ENCODE assay signal across 21 cellular contexts in genomic region chr12:82486524-82487235, GRCh38.
A peak's percentile ranks its signal among the peaks of the same experiment; 100 is the strongest.
DNase-seq lines count a peak whose midpoint lies in the region; ATAC-seq, FAIRE-seq and TF ChIP-seq lines count a peak whose summit lies in the region.
"Had no signal": no experiment of that assay in that cellular context is flagged by ENCODE, and none has a peak within 500 bp of the region (broad histone marks: within the 10 kb centered on the region; RNA-seq: fewer than 3 reads in every experiment).

No MANE protein-coding gene starts in this region.

- intact Hi-C loops in PC-3 (cut with micrococcal nuclease) (no loop called here), endothelial cell of umbilical vein (cut with micrococcal nuclease) (no loop called here)

- H3K4me3 ChIP-seq in AG10803 (ENCODE audit: low read length) (no peak overlapping the region), PC-3 (ENCODE audit: low read length) (no peak overlapping the region), endothelial cell of umbilical vein (replicated peaks in 1 of 3; ENCODE audit: insufficient read depth in 1 of 3, low read depth in 1 of 3, low read length in 3 of 3) (no peak overlapping the region)
- H3K4me3 ChIP-seq: SJSA1, stomach, upper lobe of right lung had no signal

- no peak overlapping the region for H2AFZ ChIP-seq in PC-3 (ENCODE audit: low read length)
- H2AFZ ChIP-seq in endothelial cell of umbilical vein (ENCODE audit: low read depth, low read length) = no peak overlapping the region

- peak overlapping the region; percentile 23 for H3K4me2 ChIP-seq in PC-3 (ENCODE audit: low read length)
- peak overlapping the region; percentile 32 for H3K4me2 ChIP-seq in endothelial cell of umbilical vein (ENCODE audit: insufficient read depth, low read length)

- H3F3A ChIP-seq in PC-3 (ENCODE audit: low read length, unreplicated experiment) = no peaks in the 10 kb centered on the region

- H3K27me3 ChIP-seq in PC-3 (ENCODE audit: low read length) = no peaks in the 10 kb centered on the region
- no peaks in the 10 kb centered on the region for H3K27me3 ChIP-seq in endothelial cell of umbilical vein (ENCODE audit: control insufficient read depth in 2 of 2, insufficient read depth in 2 of 2, low read length in 2 of 2)
- H3K27me3 ChIP-seq: SJSA1, stomach, upper lobe of right lung had no signal

- H3K9ac ChIP-seq in PC-3 (ENCODE audit: low read length) = no peak overlapping the region
- H3K9ac ChIP-seq in endothelial cell of umbilical vein (replicated peaks; ENCODE audit: extremely low read depth, insufficient read depth, low read length) = no peak overlapping the region

- no peaks in the 10 kb centered on the region for H3K79me2 ChIP-seq in PC-3 (ENCODE audit: low read length)
- no peaks in the 10 kb centered on the region for H3K79me2 ChIP-seq in endothelial cell of umbilical vein (ENCODE audit: control insufficient read depth, insufficient read depth, low read length)

- H3K9me2 ChIP-seq in PC-3 (replicated peaks; ENCODE audit: low read length) = no peaks in the 10 kb centered on the region

- POLR2A ChIA-PET in PC-3 (lab: Charles Lee; ENCODE audit: unreplicated experiment) = no interaction called here
- POLR2A ChIA-PET in endothelial cell of umbilical vein (lab: Charles Lee) = no interaction called here

- CTCF ChIA-PET in PC-3 (lab: Charles Lee) = no interaction called here
- CTCF ChIA-PET in endothelial cell of umbilical vein (lab: Charles Lee) = interaction anchor here (1.3 kb wide), 1 partner anchor 10 kb away, joined by 5 read pairs; no protein-coding TSS in a partner anchor

- H3K9me1 ChIP-seq in endothelial cell of umbilical vein (replicated peaks; ENCODE audit: control insufficient read depth, extremely low read depth, insufficient read depth, low read length) = no peaks in the 10 kb centered on the region

- DNase-seq in AG10803 (ENCODE audit: low read depth) (peak; percentile 5), PC-3 (peak; percentile 66), endothelial cell of umbilical vein (ENCODE audit: low read depth, low spot score) (peak; percentile 94), glomerular visceral epithelial cell (ENCODE audit: extremely low spot score) (peak; percentile 1), CD1c-positive myeloid dendritic cell (ENCODE audit: extremely low spot score) (no peak)
- DNase-seq: ACHN; activated T-cell treated with anti-CD3 and anti-CD28 coated beads, Interleukin-2, amount 50 U/mL, for 48 hours; CD4-positive, CD25-positive, alpha-beta regulatory T cell; DMS79; effector memory CD4-positive, alpha-beta T cell; glutamatergic neuron; Karpas-422; NCI-H1417 treated with DMSO at 0.1 percent for 48 hours; nucleus accumbens; right cardiac atrium; stomach; upper lobe of right lung had no signal

- no peak overlapping the region for H3K27ac ChIP-seq in PC-3 (ENCODE audit: low read length)
- peak overlapping the region; percentile 31 for H3K27ac ChIP-seq in endothelial cell of umbilical vein (ENCODE audit: insufficient read depth, low read depth, low read length)
- H3K27ac ChIP-seq: SJSA1, stomach, upper lobe of right lung had no signal

- H3K4me1 ChIP-seq in PC-3 (ENCODE audit: insufficient read depth, low read length) (peaks cover 11% of the 10 kb centered on the region), endothelial cell of umbilical vein (ENCODE audit: control insufficient read depth, extremely low read depth, insufficient read depth, low read length) (peaks cover 10% of the 10 kb centered on the region)
- H3K4me1 ChIP-seq: SJSA1, stomach, upper lobe of right lung had no signal

- dilution Hi-C loops in endothelial cell of umbilical vein (cut with MboI; ENCODE audit: extremely low pct_ligation_motif_present, low sequenced_read_pairs) = no loop called here

- no peak for TF ChIP-seq POLR2A in endothelial cell of umbilical vein (IDR thresholded peaks at IDR 0.05; ENCODE audit: low read depth, low read length)

- H3K9me3 ChIP-seq in PC-3 (ENCODE audit: low read length) (no peaks in the 10 kb centered on the region), endothelial cell of umbilical vein (replicated peaks; ENCODE audit: control insufficient read depth, insufficient read depth, low read length) (no peaks in the 10 kb centered on the region)
- H3K9me3 ChIP-seq: SJSA1, upper lobe of right lung had no signal

- no TSS peak for BruUV-seq in PC-3 (replicated peaks; lab: Mats Ljungman, UMichigan)
- no TSS peak for BruUV-seq in endothelial cell of umbilical vein (replicated peaks; lab: Mats Ljungman, UMichigan)

- no peaks in the 10 kb centered on the region for H3K36me3 ChIP-seq in PC-3 (ENCODE audit: low read depth, low read length)
- no peaks in the 10 kb centered on the region for H3K36me3 ChIP-seq in endothelial cell of umbilical vein (ENCODE audit: control insufficient read depth in 2 of 2, extremely low read depth in 1 of 2, insufficient read depth in 2 of 2, low read length in 2 of 2)
- H3K36me3 ChIP-seq: SJSA1, stomach, upper lobe of right lung had no signal

- no peak for TF ChIP-seq CTCF in AG10803 (conservative IDR thresholded peaks at IDR 0.05; ENCODE audit: low read length)
- no peak for TF ChIP-seq CTCF in PC-3 (conservative IDR thresholded peaks at IDR 0.05; ENCODE audit: low read depth, low read length)
- TF ChIP-seq CTCF in endothelial cell of umbilical vein (IDR thresholded peaks at IDR 0.05; ENCODE audit: extremely low read depth in 1 of 2, insufficient read depth in 1 of 2, low read depth in 1 of 2, low read length in 2 of 2) = no peak

- peak; percentile 54 for FAIRE-seq in endothelial cell of umbilical vein (lab: Jason Lieb, UNC)

- H4K20me1 ChIP-seq in PC-3 (ENCODE audit: low read length) (no peaks in the 10 kb centered on the region), endothelial cell of umbilical vein (replicated peaks; ENCODE audit: control insufficient read depth, extremely low read depth, insufficient read depth, low read length) (no peaks in the 10 kb centered on the region)

- ATAC-seq in PC-3 (peak; percentile 86), GM18867 (IDR thresholded peaks at IDR 0.05; ENCODE audit: unreplicated experiment) (no peak), GM21360 (IDR thresholded peaks at IDR 0.05; ENCODE audit: unreplicated experiment) (no peak), GM21737 (IDR thresholded peaks at IDR 0.05; ENCODE audit: unreplicated experiment) (no peak)
- ATAC-seq: right cardiac atrium, upper lobe of right lung had no signal

TF ChIP-seq in endothelial cell of umbilical vein, 7 proteins besides CTCF, POLR2A, EP300 and RAD21:
- TF ChIP-seq JUN (IDR thresholded peaks at IDR 0.05; ENCODE audit: borderline replicate concordance, insufficient read depth, insufficient read length, low read depth) = peak; percentile 69
- TF ChIP-seq EZH2 (IDR thresholded peaks at IDR 0.05; ENCODE audit: borderline replicate concordance, low read depth, low read length, severe bottlenecking) = no peak
- TF ChIP-seq MAX (IDR thresholded peaks at IDR 0.05; ENCODE audit: insufficient read depth, insufficient read length) = no peak
- no peak for TF ChIP-seq GATA2 (IDR thresholded peaks at IDR 0.05; ENCODE audit: insufficient read depth, insufficient read length, low read depth, low read length)
- TF ChIP-seq FOS (IDR thresholded peaks at IDR 0.05; ENCODE audit: borderline replicate concordance, insufficient read depth, low read length) = peak; percentile 52
- TF ChIP-seq MYC (IDR thresholded peaks at IDR 0.05; ENCODE audit: low read depth, low read length) = no peak
- no peak for TF ChIP-seq POLR2AphosphoS5 (IDR thresholded peaks at IDR 0.05; ENCODE audit: insufficient read depth, low read depth, low read length)
